Comparison of ENCODE assay signal across 8 cellular contexts in genomic region chr2:27303093-27304025, GRCh38. TPM values are rescaled to one million over a fixed set of nuclear protein-coding genes. Genes with fewer than 3 reads are reported as not detected.
A peak's percentile ranks its signal among the peaks of the same experiment; 100 is the strongest.
DNase-seq lines count a peak whose midpoint lies in the region; ATAC-seq and TF ChIP-seq lines count a peak whose summit lies in the region.

No MANE protein-coding gene starts in this region.

- H3K4me1 Mint-ChIP-seq in T-helper 17 cell, result no peaks in the 10 kb centered on the region
- H3K4me1 Mint-ChIP-seq in central memory CD8-positive, alpha-beta T cell, result no peaks in the 10 kb centered on the region

- peak; percentile 76 for ATAC-seq in T-helper 17 cell
- ATAC-seq in central memory CD8-positive, alpha-beta T cell (replicated peaks; ENCODE audit: extremely low read depth, poor library complexity, severe bottlenecking), result peak; percentile 49
- no peak for ATAC-seq in HG03439 (IDR thresholded peaks at IDR 0.05; ENCODE audit: unreplicated experiment)

- DNase-seq in AG09309 (ENCODE audit: low read depth), result no peak
- DNase-seq in GM13976 (ENCODE audit: low spot score), result peak; percentile 76
- peak; percentile 44 for DNase-seq in NCI-H2081 treated with DMSO at 0.1 percent for 48 hours (lab: John Stamatoyannopoulos, UW)
- no peak for DNase-seq in T-helper 17 cell
- peak in 1 of 2 donors; percentile 21 for DNase-seq in central memory CD8-positive, alpha-beta T cell (ENCODE audit: low spot score in 2 of 2)
- peak; percentile 82 for DNase-seq in kidney tubule cell (ENCODE audit: low spot score)
- DNase-seq in stimulated activated naive CD4-positive, alpha-beta T cell treated with Interleukin-2 at 50 U/mL for 16 hours (lab: John Stamatoyannopoulos, UW), result peak; percentile 12

- no peak overlapping the region for H3K27ac Mint-ChIP-seq in T-helper 17 cell
- H3K27ac Mint-ChIP-seq in central memory CD8-positive, alpha-beta T cell (ENCODE audit: low read depth), result no peak overlapping the region

- no peaks in the 10 kb centered on the region for H3K9me3 ChIP-seq in T-helper 17 cell (ENCODE audit: control insufficient read depth, low read length, poor library complexity, severe bottlenecking)

- TF ChIP-seq CTCF in AG09309 (IDR thresholded peaks at IDR 0.05; ENCODE audit: control insufficient read depth, insufficient read depth, low read depth, low read length, missing control alignments) (peak; percentile 78), GM13976 (IDR thresholded peaks at IDR 0.05; ENCODE audit: borderline replicate concordance, control extremely low read depth, extremely low read depth, insufficient read depth, missing control alignments) (peak; percentile 82)

- peak overlapping the region; percentile 59 for H3K4me3 Mint-ChIP-seq in T-helper 17 cell
- H3K4me3 Mint-ChIP-seq in central memory CD8-positive, alpha-beta T cell, result peak overlapping the region; percentile 65

- peaks cover 33% of the 10 kb centered on the region for H3K27me3 Mint-ChIP-seq in T-helper 17 cell
- H3K27me3 Mint-ChIP-seq in central memory CD8-positive, alpha-beta T cell, result peaks cover 45% of the 10 kb centered on the region

- in situ Hi-C loops in GM13976 (cut with MboI; ENCODE audit: low sequenced_read_pairs, unreplicated experiment), result no loop called here

- no peak overlapping the region for H3K4me3 ChIP-seq in AG09309 (ENCODE audit: control insufficient read depth, low read depth, low read length)

- H3K9me3 Mint-ChIP-seq in central memory CD8-positive, alpha-beta T cell, result no peaks in the 10 kb centered on the region

- no peaks in the 10 kb centered on the region for H3K36me3 Mint-ChIP-seq in T-helper 17 cell (ENCODE audit: low read depth)
- H3K36me3 Mint-ChIP-seq in central memory CD8-positive, alpha-beta T cell (ENCODE audit: insufficient read depth), result peaks cover 4% of the 10 kb centered on the region

RNA-seq across cellular contexts. Expression of gene UCN, which starts 4.9 kb away (rescaled TPM):
- 1 to 10 TPM; 1.5 to 1.6 TPM for total RNA-seq in T-helper 17 cell

RNA-seq across cellular contexts. Expression of gene MPV17, which starts 19.5 kb away (rescaled TPM):
- 10 to 100 TPM; 46.5 to 48.6 TPM for total RNA-seq in T-helper 17 cell

RNA-seq across cellular contexts. Expression of gene TRIM54, which starts 21.1 kb away (rescaled TPM):
- not detected for total RNA-seq in T-helper 17 cell

RNA-seq across cellular contexts. Expression of gene DNAJC5G, which starts 28.1 kb away (rescaled TPM):
- total RNA-seq in T-helper 17 cell, result not detected

RNA-seq across cellular contexts. Expression of gene SLC30A3, which starts 40.5 kb away (rescaled TPM):
- total RNA-seq in T-helper 17 cell, result under 1 TPM in 1 of 2 donors, not detected in 1; 0.13 TPM

Comparison
In these comparisons a context has a peak if more than half of its experiments do, and no peak if none do; other contexts are left out.
1. DNase-seq: peak in GM13976 (single experiment), NCI-H2081 treated with DMSO at 0.1 percent for 48 hours (single experiment), kidney tubule cell (single experiment) and stimulated activated naive CD4-positive, alpha-beta T cell treated with Interleukin-2 at 50 U/mL for 16 hours (single experiment); none in AG09309 (single experiment) and T-helper 17 cell (0 of 3).